29 cellular contexts compared by ENCODE assay signal in the genomic region with DNA sequence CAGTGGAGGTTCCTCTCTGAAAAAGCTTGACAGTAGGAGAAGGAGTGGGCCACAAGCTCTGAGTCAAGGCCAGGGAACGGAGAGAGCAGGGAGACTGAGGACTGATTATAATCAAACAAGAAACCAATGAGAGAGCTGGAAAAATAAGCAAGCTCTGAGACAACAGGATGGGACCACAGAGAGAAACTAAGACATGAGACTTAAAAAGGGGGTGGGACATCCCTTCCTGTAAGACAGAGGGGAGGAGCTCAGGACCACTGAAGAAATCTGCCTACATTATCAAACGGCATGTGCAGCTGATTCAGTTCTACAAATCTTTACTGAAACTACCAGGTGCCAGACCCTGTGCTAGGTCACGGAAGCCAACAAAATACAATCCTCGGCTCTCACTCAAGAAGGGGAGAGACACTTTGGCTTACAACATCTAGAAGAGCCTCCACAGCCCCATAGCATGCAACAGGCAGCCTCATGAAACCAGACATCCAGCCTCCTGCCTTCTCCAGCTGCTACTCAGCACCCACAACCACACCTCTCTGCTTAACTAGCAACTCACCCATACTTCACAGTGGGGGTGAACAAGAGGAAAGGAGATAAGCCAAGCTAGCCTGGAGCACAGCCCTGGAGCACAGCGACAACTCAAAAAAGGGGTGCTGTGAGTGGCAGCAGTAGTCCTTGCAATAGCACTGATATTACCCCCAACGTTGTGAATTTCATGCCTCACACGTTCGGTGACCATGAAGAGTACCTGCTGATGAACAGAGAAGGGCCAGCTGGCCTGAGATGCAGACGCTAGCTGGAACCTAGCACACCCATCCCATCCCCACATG. TPM values are rescaled to one million over a fixed set of nuclear protein-coding genes. Genes with fewer than 3 reads are reported as not detected.
DNase-seq lines count a peak whose midpoint lies in the region; ATAC-seq and TF ChIP-seq lines count a peak whose summit lies in the region.
"Had no signal": no experiment of that assay in that cellular context is flagged by ENCODE, and none has a peak within 500 bp of the region (broad histone marks: within the 10 kb centered on the region; RNA-seq: fewer than 3 reads in every experiment).

No MANE protein-coding gene starts in this region.

- H2AFZ ChIP-seq in DND-41 (ENCODE audit: low read depth, low read length): no peak overlapping the region
- peak overlapping the region; percentile 60 for H2AFZ ChIP-seq in Loucy (ENCODE audit: low read length)

- H3K27ac Mint-ChIP-seq in activated naive CD8-positive, alpha-beta T cell treated with anti-CD3 and anti-CD28 coated beads, Interleukin-2, amount 10 ng/mL, durations not matched to agents 7 days and 5 days: peak overlapping the region; percentile 55
- H3K27ac Mint-ChIP-seq: mesothelial cell of epicardium; stimulated activated naive B cell treated with anti-CD40 and anti-IgM and Interleukin-4, amounts not matched to agents 10 μg/mL and 1 μg/mL and 100 μg/mL, for 72 hours had no signal

- no peak overlapping the region for H3K4me3 Mint-ChIP-seq in activated naive CD8-positive, alpha-beta T cell treated with anti-CD3 and anti-CD28 coated beads, Interleukin-2, amount 10 ng/mL, durations not matched to agents 7 days and 5 days
- H3K4me3 Mint-ChIP-seq: CD14-positive monocyte; mesothelial cell of epicardium; nephron; stimulated activated naive B cell treated with anti-CD40 and anti-IgM and Interleukin-4, amounts not matched to agents 10 μg/mL and 1 μg/mL and 100 μg/mL, for 72 hours had no signal

- H3K4me2 ChIP-seq in DND-41 (ENCODE audit: insufficient read depth, low read length) (no peak overlapping the region), Loucy (ENCODE audit: low read depth, low read length, poor library complexity, severe bottlenecking) (no peak overlapping the region)

- H4K20me1 ChIP-seq in DND-41 (ENCODE audit: insufficient read depth, low read length): no peaks in the 10 kb centered on the region
- H4K20me1 ChIP-seq in Loucy (ENCODE audit: insufficient read depth, low read length, poor library complexity, severe bottlenecking): no peaks in the 10 kb centered on the region

- H3K27me3 ChIP-seq in DND-41 (ENCODE audit: insufficient read depth, low read length, poor library complexity) (no peaks in the 10 kb centered on the region), Loucy (ENCODE audit: insufficient read depth, low read length, poor library complexity, severe bottlenecking) (no peaks in the 10 kb centered on the region)
- H3K27me3 ChIP-seq: adrenal gland, brain microvascular endothelial cell, ovary had no signal

- H3K36me3 Mint-ChIP-seq in activated naive CD8-positive, alpha-beta T cell treated with anti-CD3 and anti-CD28 coated beads, Interleukin-2, amount 10 ng/mL, durations not matched to agents 7 days and 5 days: peaks cover 39% of the 10 kb centered on the region

- DNase-seq in DND-41 (no peak), myocyte (ENCODE audit: low read depth) (peak; percentile 29), substantia nigra (lab: John Stamatoyannopoulos, UW) (no peak)
- no peak for DNase-seq in activated naive CD8-positive, alpha-beta T cell treated with anti-CD3 and anti-CD28 coated beads, Interleukin-2, amount 10 ng/mL, durations not matched to agents 7 days and 5 days
- DNase-seq: activated CD4-positive, alpha-beta T cell treated with anti-CD3 and anti-CD28 coated beads for 1 hour; activated effector memory CD4-positive, alpha-beta T cell treated with Interleukin-2 at 50 U/mL for 16 hours; brain microvascular endothelial cell; effector CD4-positive, alpha-beta T cell; foreskin melanocyte; hippocampal formation; left ventricle myocardium inferior; NCI-H1436; ovary; SHP77 treated with DMSO at 0.1 percent for 48 hours; stimulated activated CD4-positive, alpha-beta T cell treated with anti-CD3 and anti-CD28 coated beads, Interleukin-2, amount 100 ng/mL, for 48 hours; stimulated activated naive B cell treated with anti-CD40 and anti-IgM and Interleukin-4, amounts not matched to agents 10 μg/mL and 1 μg/mL and 100 μg/mL, for 72 hours had no signal

- no peaks in the 10 kb centered on the region for H3K9me3 Mint-ChIP-seq in activated naive CD8-positive, alpha-beta T cell treated with anti-CD3 and anti-CD28 coated beads, Interleukin-2, amount 10 ng/mL, durations not matched to agents 7 days and 5 days
- H3K9me3 Mint-ChIP-seq: CD14-positive monocyte; mesothelial cell of epicardium; nephron; stimulated activated naive B cell treated with anti-CD40 and anti-IgM and Interleukin-4, amounts not matched to agents 10 μg/mL and 1 μg/mL and 100 μg/mL, for 72 hours had no signal

- H3F3A ChIP-seq in Loucy (ENCODE audit: low read depth): no peaks in the 10 kb centered on the region

- no peaks in the 10 kb centered on the region for H3K79me2 ChIP-seq in DND-41 (ENCODE audit: insufficient read depth, low read length)
- H3K79me2 ChIP-seq in Loucy (ENCODE audit: insufficient read depth, low read length): no peaks in the 10 kb centered on the region

- H3K9me3 ChIP-seq in DND-41 (ENCODE audit: insufficient read depth, low read length, severe bottlenecking): no peaks in the 10 kb centered on the region
- H3K9me3 ChIP-seq in Loucy (ENCODE audit: insufficient read depth, low read depth, low read length): no peaks in the 10 kb centered on the region
- H3K9me3 ChIP-seq: adrenal gland, left ventricle myocardium inferior, ovary had no signal

- peaks cover 9% of the 10 kb centered on the region for H3K4me1 ChIP-seq in DND-41 (ENCODE audit: insufficient read depth, low read length)
- peaks cover 25% of the 10 kb centered on the region for H3K4me1 ChIP-seq in Loucy (ENCODE audit: insufficient read depth, low read length, poor library complexity, severe bottlenecking)

- H3K27ac ChIP-seq in DND-41 (ENCODE audit: low read length) (no peak overlapping the region), substantia nigra (ENCODE audit: low read depth, low read length, poor library complexity, severe bottlenecking) (no peak overlapping the region)
- H3K27ac ChIP-seq: brain microvascular endothelial cell, left ventricle myocardium inferior, ovary had no signal

- POLR2A ChIA-PET in activated naive CD8-positive, alpha-beta T cell treated with anti-CD3 and anti-CD28 coated beads, Interleukin-2, amount 10 ng/mL, durations not matched to agents 7 days and 5 days (lab: Charles Lee): no interaction called here

- no peaks in the 10 kb centered on the region for H3K36me3 ChIP-seq in DND-41 (ENCODE audit: insufficient read depth, low read length)
- H3K36me3 ChIP-seq in Loucy (ENCODE audit: insufficient read depth, low read length): no peaks in the 10 kb centered on the region
- H3K36me3 ChIP-seq: ovary had no signal

- no peaks in the 10 kb centered on the region for H3K27me3 Mint-ChIP-seq in activated naive CD8-positive, alpha-beta T cell treated with anti-CD3 and anti-CD28 coated beads, Interleukin-2, amount 10 ng/mL, durations not matched to agents 7 days and 5 days
- H3K27me3 Mint-ChIP-seq: stimulated activated naive B cell treated with anti-CD40 and anti-IgM and Interleukin-4, amounts not matched to agents 10 μg/mL and 1 μg/mL and 100 μg/mL, for 72 hours had no signal

- ATAC-seq in DND-41 (ENCODE audit: insufficient read depth, low read depth): peak; percentile 47; the same call in 1 of the 3 replicates
- peak; percentile 32 for ATAC-seq in activated naive CD8-positive, alpha-beta T cell treated with anti-CD3 and anti-CD28 coated beads, Interleukin-2, amount 10 ng/mL, durations not matched to agents 7 days and 5 days (ENCODE audit: low read depth)
- no peak for ATAC-seq in HG02588 (IDR thresholded peaks at IDR 0.05; ENCODE audit: unreplicated experiment)
- ATAC-seq in GM21390 (IDR thresholded peaks at IDR 0.05; ENCODE audit: unreplicated experiment): no peak
- ATAC-seq: HCT116; Panc1; stimulated activated naive B cell treated with anti-CD40 and anti-IgM and Interleukin-4, amounts not matched to agents 10 μg/mL and 1 μg/mL and 100 μg/mL, for 72 hours had no signal

- peaks cover 26% of the 10 kb centered on the region for H3K4me1 Mint-ChIP-seq in activated naive CD8-positive, alpha-beta T cell treated with anti-CD3 and anti-CD28 coated beads, Interleukin-2, amount 10 ng/mL, durations not matched to agents 7 days and 5 days
- H3K4me1 Mint-ChIP-seq: stimulated activated naive B cell treated with anti-CD40 and anti-IgM and Interleukin-4, amounts not matched to agents 10 μg/mL and 1 μg/mL and 100 μg/mL, for 72 hours had no signal

- H3K4me3 ChIP-seq in DND-41 (ENCODE audit: low read depth in 1 of 2, low read length in 2 of 2) (no peak overlapping the region), Loucy (ENCODE audit: low read length, poor library complexity, severe bottlenecking) (no peak overlapping the region)
- H3K4me3 ChIP-seq: adrenal gland, left ventricle myocardium inferior, ovary had no signal

- no peak for TF ChIP-seq CTCF in DND-41 (IDR thresholded peaks at IDR 0.05; ENCODE audit: borderline replicate concordance, extremely low read depth, low read length, poor library complexity, severe bottlenecking)
- no peak for TF ChIP-seq CTCF in Loucy (conservative IDR thresholded peaks at IDR 0.05; ENCODE audit: low read length)

- H3K9ac ChIP-seq in DND-41 (ENCODE audit: low read depth, low read length) (no peak overlapping the region), Loucy (ENCODE audit: low read depth, low read length, poor library complexity, severe bottlenecking) (no peak overlapping the region)

- no peaks in the 10 kb centered on the region for H3K9me2 ChIP-seq in Loucy (replicated peaks; ENCODE audit: low read depth, low read length)

RNA-seq across cellular contexts. Expression of gene ANKRD60, which starts 39.1 kb away (rescaled TPM):
- total RNA-seq in activated naive CD8-positive, alpha-beta T cell treated with anti-CD3 and anti-CD28 coated beads, Interleukin-2, amount 10 ng/mL, durations not matched to agents 7 days and 5 days: not detected
- total RNA-seq in myocyte: not detected in 2 replicates
- polyA plus RNA-seq in myocyte (2012): not detected
- total RNA-seq: adrenal gland, left ventricle myocardium inferior, M059J, mesothelial cell of epicardium, NCI-H460, ovary had no signal
- polyA plus RNA-seq: adrenal gland, CD14-positive monocyte, esophagus, ovary, thymus had no signal

RNA-seq across cellular contexts. Expression of gene RAB22A, which starts 41.9 kb away (rescaled TPM):
- total RNA-seq in activated naive CD8-positive, alpha-beta T cell treated with anti-CD3 and anti-CD28 coated beads, Interleukin-2, amount 10 ng/mL, durations not matched to agents 7 days and 5 days: 10 to 100 TPM; 17.3 to 18.5 TPM
- total RNA-seq in myocyte: 17.1 and 18.2 TPM in 2 replicates
- 10.4 TPM for polyA plus RNA-seq in myocyte (2012)

Comparison
In these comparisons a context has a peak if more than half of its experiments do, and no peak if none do; other contexts are left out.
1. ATAC-seq: peak in DND-41 (single experiment) and activated naive CD8-positive, alpha-beta T cell treated with anti-CD3 and anti-CD28 coated beads, Interleukin-2, amount 10 ng/mL, durations not matched to agents 7 days and 5 days (single experiment); none in HG02588 (single experiment) and GM21390 (single experiment).